Comparison of ENCODE assay signal across 7 cellular contexts in the genomic region with DNA sequence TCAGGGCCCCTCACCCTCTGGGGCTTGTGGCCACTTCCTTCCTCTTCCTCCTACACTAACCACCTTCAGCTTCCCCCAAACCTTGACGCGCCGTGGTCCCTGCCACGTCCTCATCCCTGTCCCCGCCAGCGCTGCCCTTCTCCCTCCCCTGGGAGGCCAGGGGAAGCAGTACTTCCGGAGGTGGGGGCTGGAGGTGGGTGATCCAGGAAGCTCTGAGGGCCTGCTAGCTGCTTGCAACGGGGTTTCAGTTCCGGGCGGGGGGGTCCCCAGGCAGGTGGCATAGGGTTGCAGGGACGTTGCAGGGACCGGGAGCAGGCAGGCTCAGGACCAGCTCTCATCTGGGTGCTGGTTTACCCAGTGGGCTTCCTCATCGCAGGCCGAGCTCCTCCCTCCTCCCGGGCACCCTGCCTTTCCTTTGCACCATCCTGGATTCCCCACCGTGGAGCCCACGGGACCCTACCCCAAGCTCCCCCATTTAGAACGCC.
DNase-seq lines count a peak whose midpoint lies in the region; ATAC-seq lines count a peak whose summit lies in the region.

No MANE protein-coding gene starts in this region.

- ATAC-seq in GM21447 (IDR thresholded peaks at IDR 0.05; ENCODE audit: unreplicated experiment): peak; percentile 41
- ATAC-seq in effector memory CD8-positive, alpha-beta T cell (replicated peaks): peak; percentile 5
- peak; percentile 56 for ATAC-seq in stimulated activated naive CD8-positive, alpha-beta T cell treated with anti-CD3 and anti-CD28 coated beads, Interleukin-15, Interleukin-2, amounts not matched to agents 100 U/mL and 50 U/mL, for 24 hours

- H3K9me3 Mint-ChIP-seq in effector memory CD8-positive, alpha-beta T cell: peaks cover 0 to 9% of the 10 kb centered on the region in 2 donors

- peak overlapping the region; percentile 95 to 99 for H3K27ac Mint-ChIP-seq in effector memory CD8-positive, alpha-beta T cell

- peaks cover 39% of the 10 kb centered on the region for H3K36me3 Mint-ChIP-seq in effector memory CD8-positive, alpha-beta T cell (ENCODE audit: insufficient read depth)

- no peaks in the 10 kb centered on the region for H3K27me3 Mint-ChIP-seq in effector memory CD8-positive, alpha-beta T cell

- H3K4me3 Mint-ChIP-seq in effector memory CD8-positive, alpha-beta T cell: peak overlapping the region; percentile 88 to 90

- H3K4me1 Mint-ChIP-seq in effector memory CD8-positive, alpha-beta T cell (ENCODE audit: low read depth in 2 of 2): peaks cover 38 to 50% of the 10 kb centered on the region in 2 donors

- DNase-seq in T-helper 9 cell (peak; percentile 36), hippocampal formation (lab: John Stamatoyannopoulos, UW) (no peak), NCI-H2171 treated with DMSO at 0.1 percent for 48 hours (lab: John Stamatoyannopoulos, UW) (no peak), OCI-M2 (lab: John Stamatoyannopoulos, UW; ENCODE audit: unreplicated experiment) (no peak)
- peak; percentile 28 to 37 (median 30) for DNase-seq in effector memory CD8-positive, alpha-beta T cell
- DNase-seq in stimulated activated naive CD8-positive, alpha-beta T cell treated with anti-CD3 and anti-CD28 coated beads, Interleukin-15, Interleukin-2, amounts not matched to agents 100 U/mL and 50 U/mL, for 24 hours: peak; percentile 85

Comparison
In these comparisons a context has a peak if more than half of its experiments do, and no peak if none do; other contexts are left out.
1. ATAC-seq: peak in every context shown above with its lines; median percentile 56 in stimulated activated naive CD8-positive, alpha-beta T cell treated with anti-CD3 and anti-CD28 coated beads, Interleukin-15, Interleukin-2, amounts not matched to agents 100 U/mL and 50 U/mL, for 24 hours; 41 in GM21447; 5 in effector memory CD8-positive, alpha-beta T cell.
2. DNase-seq: peak in T-helper 9 cell (single experiment), effector memory CD8-positive, alpha-beta T cell (3 of 3) and stimulated activated naive CD8-positive, alpha-beta T cell treated with anti-CD3 and anti-CD28 coated beads, Interleukin-15, Interleukin-2, amounts not matched to agents 100 U/mL and 50 U/mL, for 24 hours (single experiment); none in hippocampal formation (0 of 2), NCI-H2171 treated with DMSO at 0.1 percent for 48 hours (single experiment) and OCI-M2 (single experiment).